In genomic region chr1:110151175-110151715, GRCh38 we compare ENCODE assay signal across 2 cellular contexts.
TF ChIP-seq lines count a peak whose summit lies in the region.

No MANE protein-coding gene starts in this region.

TF ChIP-seq in SK-N-SH, 30 proteins besides CTCF, POLR2A, EP300 and RAD21 (continued from another document):
- TF ChIP-seq SMC3 (IDR thresholded peaks at IDR 0.05; ENCODE audit: low read depth, low read length) (no peak), CHD2 (IDR thresholded peaks at IDR 0.05; ENCODE audit: low read length, partially characterized antibody) (no peak), RFX5 (IDR thresholded peaks at IDR 0.05; ENCODE audit: low read length) (no peak)

TF ChIP-seq in SK-N-SH treated with all-trans-retinoic acid at 6 μM for 48 hours, 23 proteins besides CTCF, POLR2A, EP300 and RAD21 (continued from another document):
- TF ChIP-seq, protein P1, sequence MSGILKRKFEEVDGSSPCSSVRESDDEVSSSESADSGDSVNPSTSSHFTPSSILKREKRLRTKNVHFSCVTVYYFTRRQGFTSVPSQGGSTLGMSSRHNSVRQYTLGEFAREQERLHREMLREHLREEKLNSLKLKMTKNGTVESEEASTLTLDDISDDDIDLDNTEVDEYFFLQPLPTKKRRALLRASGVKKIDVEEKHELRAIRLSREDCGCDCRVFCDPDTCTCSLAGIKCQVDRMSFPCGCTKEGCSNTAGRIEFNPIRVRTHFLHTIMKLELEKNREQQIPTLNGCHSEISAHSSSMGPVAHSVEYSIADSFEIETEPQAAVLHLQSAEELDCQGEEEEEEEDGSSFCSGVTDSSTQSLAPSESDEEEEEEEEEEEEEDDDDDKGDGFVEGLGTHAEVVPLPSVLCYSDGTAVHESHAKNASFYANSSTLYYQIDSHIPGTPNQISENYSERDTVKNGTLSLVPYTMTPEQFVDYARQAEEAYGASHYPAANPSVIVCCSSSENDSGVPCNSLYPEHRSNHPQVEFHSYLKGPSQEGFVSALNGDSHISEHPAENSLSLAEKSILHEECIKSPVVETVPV (CRISPR knock-in tag; IDR thresholded peaks at IDR 0.05) = no peak
- TF ChIP-seq TOX (CRISPR knock-in tag; IDR thresholded peaks at IDR 0.05; ENCODE audit: borderline replicate concordance) (no peak), ZNF8 (CRISPR knock-in tag; IDR thresholded peaks at IDR 0.05) (no peak), ZNF565 (CRISPR knock-in tag; conservative IDR thresholded peaks at IDR 0.05; ENCODE audit: low read depth) (no peak), ISL1 (CRISPR knock-in tag; IDR thresholded peaks at IDR 0.05) (no peak), RARB (CRISPR knock-in tag; IDR thresholded peaks at IDR 0.05) (no peak), PATZ1 (CRISPR knock-in tag; IDR thresholded peaks at IDR 0.05; ENCODE audit: borderline replicate concordance) (no peak), ESRRG (CRISPR knock-in tag; IDR thresholded peaks at IDR 0.05) (no peak), ZFP30 (CRISPR knock-in tag; IDR thresholded peaks at IDR 0.05) (no peak)
- TF ChIP-seq, protein P2, sequence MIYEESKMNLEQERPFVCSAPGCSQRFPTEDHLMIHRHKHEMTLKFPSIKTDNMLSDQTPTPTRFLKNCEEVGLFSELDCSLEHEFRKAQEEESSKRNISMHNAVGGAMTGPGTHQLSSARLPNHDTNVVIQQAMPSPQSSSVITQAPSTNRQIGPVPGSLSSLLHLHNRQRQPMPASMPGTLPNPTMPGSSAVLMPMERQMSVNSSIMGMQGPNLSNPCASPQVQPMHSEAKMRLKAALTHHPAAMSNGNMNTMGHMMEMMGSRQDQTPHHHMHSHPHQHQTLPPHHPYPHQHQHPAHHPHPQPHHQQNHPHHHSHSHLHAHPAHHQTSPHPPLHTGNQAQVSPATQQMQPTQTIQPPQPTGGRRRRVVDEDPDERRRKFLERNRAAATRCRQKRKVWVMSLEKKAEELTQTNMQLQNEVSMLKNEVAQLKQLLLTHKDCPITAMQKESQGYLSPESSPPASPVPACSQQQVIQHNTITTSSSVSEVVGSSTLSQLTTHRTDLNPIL (CRISPR knock-in tag; IDR thresholded peaks at IDR 0.05; ENCODE audit: low read depth) = no peak
- TF ChIP-seq, protein P3, sequence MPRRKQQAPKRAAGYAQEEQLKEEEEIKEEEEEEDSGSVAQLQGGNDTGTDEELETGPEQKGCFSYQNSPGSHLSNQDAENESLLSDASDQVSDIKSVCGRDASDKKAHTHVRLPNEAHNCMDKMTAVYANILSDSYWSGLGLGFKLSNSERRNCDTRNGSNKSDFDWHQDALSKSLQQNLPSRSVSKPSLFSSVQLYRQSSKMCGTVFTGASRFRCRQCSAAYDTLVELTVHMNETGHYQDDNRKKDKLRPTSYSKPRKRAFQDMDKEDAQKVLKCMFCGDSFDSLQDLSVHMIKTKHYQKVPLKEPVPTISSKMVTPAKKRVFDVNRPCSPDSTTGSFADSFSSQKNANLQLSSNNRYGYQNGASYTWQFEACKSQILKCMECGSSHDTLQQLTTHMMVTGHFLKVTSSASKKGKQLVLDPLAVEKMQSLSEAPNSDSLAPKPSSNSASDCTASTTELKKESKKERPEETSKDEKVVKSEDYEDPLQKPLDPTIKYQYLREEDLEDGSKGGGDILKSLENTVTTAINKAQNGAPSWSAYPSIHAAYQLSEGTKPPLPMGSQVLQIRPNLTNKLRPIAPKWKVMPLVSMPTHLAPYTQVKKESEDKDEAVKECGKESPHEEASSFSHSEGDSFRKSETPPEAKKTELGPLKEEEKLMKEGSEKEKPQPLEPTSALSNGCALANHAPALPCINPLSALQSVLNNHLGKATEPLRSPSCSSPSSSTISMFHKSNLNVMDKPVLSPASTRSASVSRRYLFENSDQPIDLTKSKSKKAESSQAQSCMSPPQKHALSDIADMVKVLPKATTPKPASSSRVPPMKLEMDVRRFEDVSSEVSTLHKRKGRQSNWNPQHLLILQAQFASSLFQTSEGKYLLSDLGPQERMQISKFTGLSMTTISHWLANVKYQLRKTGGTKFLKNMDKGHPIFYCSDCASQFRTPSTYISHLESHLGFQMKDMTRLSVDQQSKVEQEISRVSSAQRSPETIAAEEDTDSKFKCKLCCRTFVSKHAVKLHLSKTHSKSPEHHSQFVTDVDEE (CRISPR knock-in tag; IDR thresholded peaks at IDR 0.05) = no peak
